In genomic region chr12:55931780-55932545, GRCh38 we compare ENCODE assay signal across 8 cellular contexts. TPM values are rescaled to one million over a fixed set of nuclear protein-coding genes. Genes with fewer than 3 reads are reported as not detected.
DNase-seq lines count a peak whose midpoint lies in the region; ATAC-seq and TF ChIP-seq lines count a peak whose summit lies in the region.

No MANE protein-coding gene starts in this region.

- peak overlapping the region; percentile 61; the same call in 1 of the 2 replicates for H3K9ac ChIP-seq in iPS-20b (ENCODE audit: low read depth, low read length)

- CTCF ChIA-PET in MCF 10A (lab: Yijun Ruan, JAX), result interaction anchor here (0.6 to 8.2 kb wide), 13 partner anchors 6 to 202 kb away, joined by 3 to 108 read pairs (median 3); partner anchors contain the start of genes DNAJC14 and ORMDL2

- H3K36me3 Mint-ChIP-seq in MCF 10A (ENCODE audit: insufficient read depth, unreplicated experiment), result peaks cover 26% of the 10 kb centered on the region

- POLR2A ChIA-PET in MCF 10A (lab: Yijun Ruan, JAX), result interaction anchor here (0.5 to 12.6 kb wide), 22 partner anchors 8 to 290 kb away, joined by 3 to 207 read pairs (median 6); partner anchors contain the start of genes BLOC1S1, CD63, DNAJC14 and ORMDL2

- TF ChIP-seq CTCF in Peyer's patch (IDR thresholded peaks at IDR 0.05) (no peak), MCF 10A (IDR thresholded peaks at IDR 0.05; ENCODE audit: unreplicated experiment) (no peak)

- TF ChIP-seq POLR2A in Peyer's patch (IDR thresholded peaks at IDR 0.05), result peak in 1 of 2 donors; percentile 30

- peaks cover 47% of the 10 kb centered on the region for H3K4me1 Mint-ChIP-seq in MCF 10A (ENCODE audit: insufficient read depth, unreplicated experiment)

- peak; percentile 67 for ATAC-seq in sciatic nerve

- no peaks in the 10 kb centered on the region for H3K9me3 ChIP-seq in Peyer's patch
- no peaks in the 10 kb centered on the region for H3K9me3 ChIP-seq in iPS-20b (ENCODE audit: insufficient read depth, low read depth, low read length)

- H3K36me3 ChIP-seq in Peyer's patch (peaks cover 0 to 7% (median 0%) of the 10 kb centered on the region in 3 donors), iPS-20b (ENCODE audit: insufficient read depth, low read depth, low read length) (no peaks in the 10 kb centered on the region)

- peaks cover 0 to 66% (median 12%) of the 10 kb centered on the region in 4 donors for H3K4me1 ChIP-seq in Peyer's patch
- peaks cover 12% of the 10 kb centered on the region for H3K4me1 ChIP-seq in iPS-20b (ENCODE audit: insufficient read depth, low read length)

- H3K27me3 ChIP-seq in Peyer's patch (no peaks in the 10 kb centered on the region), iPS-20b (ENCODE audit: insufficient read depth, low read length) (peaks cover 42% of the 10 kb centered on the region)

- H3K27me3 Mint-ChIP-seq in MCF 10A (ENCODE audit: insufficient read depth, unreplicated experiment), result no peaks in the 10 kb centered on the region

- BruUV-seq in MCF 10A (replicated peaks; lab: Mats Ljungman, UMichigan), result no TSS peak

- peak overlapping the region; percentile 77 to 90 (median 82) for H3K4me3 ChIP-seq in Peyer's patch
- H3K4me3 ChIP-seq in iPS-20b (ENCODE audit: low read length), result peak overlapping the region; percentile 75

- no peaks in the 10 kb centered on the region for H3K9me3 Mint-ChIP-seq in MCF 10A (ENCODE audit: unreplicated experiment)

- intact Hi-C loops in MCF 10A (cut with micrococcal nuclease) (loop anchor here (2.0 kb wide), 1 partner anchor 41 kb away; no protein-coding TSS in a partner anchor), sciatic nerve (cut with DNase I) (loop anchor here (5.0 kb wide), 1 partner anchor 115 kb away; the partner anchor contains the start of genes ORMDL2 and SARNP)

- H3K4me3 Mint-ChIP-seq in MCF 10A (ENCODE audit: unreplicated experiment), result peak overlapping the region; percentile 79

- peak; percentile 40 for DNase-seq in activated CD4-positive, alpha-beta T cell treated with anti-CD3 and anti-CD28 coated beads for 48 hours
- no peak for DNase-seq in activated CD4-positive, alpha-beta T cell treated with anti-CD3 and anti-CD28 coated beads for 1 hour
- DNase-seq in Peyer's patch (peak; percentile 60 to 84 (median 80)), MCF 10A (ENCODE audit: unreplicated experiment) (no peak), sciatic nerve (ENCODE audit: low spot score) (peak; percentile 81), NCI-H187 treated with DMSO at 0.1 percent for 48 hours (lab: John Stamatoyannopoulos, UW) (no peak), foreskin melanocyte (no peak)

- peak overlapping the region; percentile 95 to 98 (median 96) for H3K27ac ChIP-seq in Peyer's patch
- H3K27ac ChIP-seq in iPS-20b (ENCODE audit: low read length), result no peak overlapping the region

- peak overlapping the region; percentile 89 for H3K27ac Mint-ChIP-seq in MCF 10A (ENCODE audit: low read depth, unreplicated experiment)

RNA-seq across cellular contexts. Expression of gene DGKA, which starts 1.0 kb away (rescaled TPM):
- total RNA-seq in Peyer's patch (100 to 1,000 TPM; 181 to 447 (median 331) TPM), MCF 10A (2022) (177 and 236 TPM in 2 replicates), sciatic nerve (31.8 TPM)

RNA-seq across cellular contexts. Expression of gene PYM1, which starts 4.3 kb away (rescaled TPM):
- 10 to 100 TPM; 49.1 to 63.7 (median 52.4) TPM for total RNA-seq in Peyer's patch
- 50.5 and 56.5 TPM in 2 replicates for total RNA-seq in MCF 10A (2022)
- 21.8 TPM for total RNA-seq in sciatic nerve

RNA-seq across cellular contexts. Expression of gene PMEL, which starts 33.9 kb away (rescaled TPM):
- 1 to 10 TPM; 2.5 to 10.0 (median 3.0) TPM for total RNA-seq in Peyer's patch
- total RNA-seq in MCF 10A (2022), result 0.59 TPM in 1 of 2 replicates, not detected in the other
- total RNA-seq in sciatic nerve, result 0.49 TPM

RNA-seq across cellular contexts. Expression of gene CDK2, which starts 34.7 kb away (rescaled TPM):
- total RNA-seq in Peyer's patch (10 to 100 TPM in 3 of 4 donors, 1 to 10 TPM in 1; 7.7 to 55.3 (median 13.4) TPM), MCF 10A (2022) (17.9 and 23.8 TPM in 2 replicates), sciatic nerve (14.4 TPM)

RNA-seq across cellular contexts. Expression of gene RAB5B, which starts 41.9 kb away (rescaled TPM):
- total RNA-seq in Peyer's patch, result 10 to 100 TPM; 70.7 to 96.6 (median 84.2) TPM
- 67.4 and 96.1 TPM in 2 replicates for total RNA-seq in MCF 10A (2022)
- total RNA-seq in sciatic nerve, result 143 TPM

Comparison
In these comparisons a context has a peak if more than half of its experiments do, and no peak if none do; other contexts are left out.
1. DNase-seq: peak in activated CD4-positive, alpha-beta T cell treated with anti-CD3 and anti-CD28 coated beads for 48 hours (single experiment), Peyer's patch (3 of 3) and sciatic nerve (single experiment); none in activated CD4-positive, alpha-beta T cell treated with anti-CD3 and anti-CD28 coated beads for 1 hour (single experiment), MCF 10A (single experiment), NCI-H187 treated with DMSO at 0.1 percent for 48 hours (single experiment) and foreskin melanocyte (single experiment).